Comparison of ENCODE assay signal across 14 cellular contexts in the genomic region with DNA sequence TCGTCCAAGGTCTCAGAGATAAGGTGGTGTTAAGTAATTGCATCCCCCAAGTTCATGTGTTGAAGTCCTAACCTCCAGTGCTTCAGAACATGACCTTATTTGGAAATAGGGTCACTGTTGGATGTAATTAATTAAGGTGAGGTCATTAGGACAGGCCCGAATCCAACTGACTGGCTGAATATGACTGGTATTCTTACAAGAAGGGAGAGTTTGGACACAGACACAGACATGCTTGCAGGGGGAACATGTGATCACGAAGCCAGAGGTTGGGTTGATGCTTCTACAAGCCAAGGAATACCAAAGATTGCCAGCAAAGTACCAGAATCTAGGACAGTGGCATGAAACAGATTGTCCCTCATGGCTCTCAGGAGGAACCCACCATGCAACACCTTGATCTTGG.
"Had no signal": no experiment of that assay in that cellular context is flagged by ENCODE, and none has a peak within 500 bp of the region (broad histone marks: within the 10 kb centered on the region; RNA-seq: fewer than 3 reads in every experiment).

No MANE protein-coding gene starts in this region.

- DNase-seq: activated CD4-positive, alpha-beta T cell treated with anti-CD3 and anti-CD28 coated beads, Interleukin-2, amount 50 U/mL, for 1 hour; activated CD8-positive, alpha-beta memory T cell treated with anti-CD3 and anti-CD28 coated beads for 24 hours; activated naive CD8-positive, alpha-beta T cell treated with anti-CD3 and anti-CD28 coated beads for 36 hours; anterior cingulate cortex; effector memory CD4-positive, alpha-beta T cell; hypothalamus; kidney; stimulated activated CD4-positive, alpha-beta T cell treated with anti-CD3 and anti-CD28 coated beads, Interleukin-4, amount 100 ng/mL, for 4 hours; stimulated activated CD8-positive, alpha-beta memory T cell treated with anti-CD3 and anti-CD28 coated beads, Interleukin-4, amount 100 ng/mL, for 48 hours; stimulated activated naive CD8-positive, alpha-beta T cell treated with anti-CD3 and anti-CD28 coated beads, Interleukin-15, Interleukin-2, amounts not matched to agents 100 U/mL and 50 U/mL, for 24 hours had no signal

- H3K9me3 ChIP-seq: ovary had no signal

- ATAC-seq: activated CD4-positive, CD25-positive, alpha-beta regulatory T cell treated with anti-CD3 and anti-CD28 coated beads, Interleukin-2, amount 50 U/mL, for 24 hours; stimulated activated naive CD8-positive, alpha-beta T cell treated with anti-CD3 and anti-CD28 coated beads, Interleukin-15, Interleukin-2, amounts not matched to agents 100 U/mL and 50 U/mL, for 24 hours had no signal

- H3K4me3 ChIP-seq: ovary, SK-N-MC, skin epidermis had no signal

- H3K27me3 ChIP-seq: ovary had no signal

- H3K36me3 ChIP-seq: ovary had no signal

- H3K27ac ChIP-seq: ovary, SK-N-MC had no signal
